8 cellular contexts compared by ENCODE assay signal in the genomic region with DNA sequence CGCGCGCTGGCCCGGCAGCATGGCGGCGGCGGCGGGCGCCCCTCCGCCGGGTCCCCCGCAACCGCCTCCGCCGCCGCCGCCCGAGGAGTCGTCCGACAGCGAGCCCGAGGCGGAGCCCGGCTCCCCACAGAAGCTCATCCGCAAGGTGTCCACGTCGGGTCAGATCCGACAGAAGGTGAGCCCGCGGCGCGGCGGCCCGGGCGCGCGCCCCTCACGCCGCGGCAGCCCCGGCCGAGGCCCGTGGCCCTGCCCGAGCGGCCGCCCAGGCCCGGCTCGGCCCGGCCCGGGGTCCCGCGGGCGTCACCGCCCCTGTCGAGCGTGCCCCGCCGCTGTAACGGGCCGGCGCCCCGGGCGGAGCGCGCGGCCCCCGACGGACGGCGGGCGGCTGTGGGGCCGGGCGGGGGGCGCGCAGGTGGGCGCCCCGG. TPM values are rescaled to one million over a fixed set of nuclear protein-coding genes. Genes with fewer than 3 reads are reported as not detected.
A peak's percentile ranks its signal among the peaks of the same experiment; 100 is the strongest.
DNase-seq lines count a peak whose midpoint lies in the region; ATAC-seq and TF ChIP-seq lines count a peak whose summit lies in the region.

No MANE protein-coding gene starts in this region.

- H3K4me1 Mint-ChIP-seq in T-helper 17 cell, result peaks cover 60% of the 10 kb centered on the region

- H3K4me3 Mint-ChIP-seq in T-helper 17 cell, result no peak overlapping the region

- intact Hi-C loops in right lobe of liver (cut with DNase I), result no loop called here

- H3K27ac ChIP-seq in right lobe of liver, result no peak overlapping the region

- peak overlapping the region; percentile 24 to 67 (median 43) for H3K4me3 ChIP-seq in right lobe of liver

- no peak for DNase-seq in T-helper 17 cell
- peak in 1 of 3 donors; percentile 67 for DNase-seq in right lobe of liver
- DNase-seq in activated effector memory CD4-positive, alpha-beta T cell treated with anti-CD3 and anti-CD28 coated beads, Interleukin-2, amount 50 U/mL, for 16 hours, result no peak
- no peak for DNase-seq in T-helper 9 cell
- DNase-seq in ACHN, result no peak

- no peaks in the 10 kb centered on the region for H3K9me3 ChIP-seq in T-helper 17 cell (ENCODE audit: control insufficient read depth, low read length, poor library complexity, severe bottlenecking)
- H3K9me3 ChIP-seq in right lobe of liver, result no peaks in the 10 kb centered on the region

- no peaks in the 10 kb centered on the region for H3K27me3 ChIP-seq in right lobe of liver

- no peak for TF ChIP-seq POLR2A in right lobe of liver (IDR thresholded peaks at IDR 0.05)

- ATAC-seq in GM18520 (IDR thresholded peaks at IDR 0.05; ENCODE audit: unreplicated experiment), result peak; percentile 31
- peak; percentile 13 for ATAC-seq in HG02610 (IDR thresholded peaks at IDR 0.05; ENCODE audit: unreplicated experiment)
- peak; percentile 31 for ATAC-seq in T-helper 17 cell
- no peak for ATAC-seq in right lobe of liver
- no peak for ATAC-seq in HG02642 (IDR thresholded peaks at IDR 0.05; ENCODE audit: poor library complexity, unreplicated experiment)

- in situ Hi-C loops in ACHN (cut with HindIII; ENCODE audit: low pct_ligation_motif_present, low pct_unique_long_range_greater_than_20kb, low sequenced_read_pairs), result no loop called here

- no peak for TF ChIP-seq CTCF in right lobe of liver (IDR thresholded peaks at IDR 0.05)

- H3K36me3 ChIP-seq in right lobe of liver, result no peaks in the 10 kb centered on the region

- H3K27me3 Mint-ChIP-seq in T-helper 17 cell, result no peaks in the 10 kb centered on the region

- WGBS in right lobe of liver (ENCODE audit: insufficient coverage, low coverage, low lambda C conversion rate, missing lambda C conversion rate), result no CpG with 5 or more reads among the region's 77 CpGs

- peaks cover 9% of the 10 kb centered on the region for H3K36me3 Mint-ChIP-seq in T-helper 17 cell (ENCODE audit: low read depth)

- peak overlapping the region; percentile 93 for H3K27ac Mint-ChIP-seq in T-helper 17 cell

- peaks cover 0 to 20% (median 12%) of the 10 kb centered on the region in 4 donors for H3K4me1 ChIP-seq in right lobe of liver

RNA-seq across cellular contexts. Expression of a gene that starts 0.2 kb away (rescaled TPM):
- total RNA-seq in T-helper 17 cell (100 to 1,000 TPM; 148 to 170 TPM), right lobe of liver (10 to 100 TPM in 4 of 6 experiments, 1 to 10 TPM in 2; 6.5 to 16.6 (median 14.2) TPM)

RNA-seq across cellular contexts. Expression of a gene that starts 46.9 kb away (rescaled TPM):
- total RNA-seq in T-helper 17 cell (under 1 TPM; 0.10 to 0.25 TPM), right lobe of liver (not detected)

Comparison
In these comparisons a context has a peak if more than half of its experiments do, and no peak if none do; other contexts are left out.
1. ATAC-seq: peak in GM18520 (single experiment), HG02610 (single experiment) and T-helper 17 cell (single experiment); none in right lobe of liver (0 of 4) and HG02642 (single experiment).
2. RNA of a gene that starts 0.2 kb away (total RNA-seq): 148 to 170 TPM in T-helper 17 cell; 6.5 to 16.6 TPM in right lobe of liver; every median in the first group is over 4 times any median in the second.